Comparison of ENCODE assay signal across 15 cellular contexts in the genomic region with DNA sequence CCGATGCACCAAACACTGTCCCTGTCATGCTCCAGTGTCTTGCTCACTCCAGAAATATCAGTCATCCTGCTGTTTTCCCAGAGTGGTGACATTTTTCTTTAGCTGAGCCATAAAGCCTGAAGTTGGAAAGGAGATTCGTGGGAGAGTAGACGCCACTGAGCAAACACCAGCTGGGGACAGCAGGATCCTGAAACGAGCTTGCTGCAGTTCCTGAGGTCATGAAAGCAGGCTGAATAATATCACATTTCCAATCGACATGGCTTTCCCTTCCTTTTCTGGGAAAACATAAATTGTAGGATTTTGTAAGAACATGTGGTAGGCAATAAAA.
A peak's percentile ranks its signal among the peaks of the same experiment; 100 is the strongest.
DNase-seq lines count a peak whose midpoint lies in the region; ATAC-seq lines count a peak whose summit lies in the region.
"Had no signal": no experiment of that assay in that cellular context is flagged by ENCODE, and none has a peak within 500 bp of the region (broad histone marks: within the 10 kb centered on the region; RNA-seq: fewer than 3 reads in every experiment).

No MANE protein-coding gene starts in this region.

- H3K9ac ChIP-seq in skeletal muscle tissue (ENCODE audit: low read depth in 1 of 3, low read length in 3 of 3): no peak overlapping the region
- H3K9ac ChIP-seq: parathyroid adenoma had no signal

- H3K27me3 ChIP-seq in right cardiac atrium (ENCODE audit: control insufficient read depth, insufficient read depth): no peaks in the 10 kb centered on the region
- no peaks in the 10 kb centered on the region for H3K27me3 ChIP-seq in skeletal muscle tissue (ENCODE audit: control insufficient read depth in 3 of 3, insufficient read depth in 3 of 3, low read length in 3 of 3)

- no peaks in the 10 kb centered on the region for H3K36me3 ChIP-seq in skeletal muscle tissue (ENCODE audit: control insufficient read depth in 3 of 3, insufficient read depth in 3 of 3, low read length in 3 of 3)

- no peak overlapping the region for H3K27ac ChIP-seq in right cardiac atrium (ENCODE audit: low read length)
- H3K27ac ChIP-seq in skeletal muscle tissue (ENCODE audit: low read depth, low read length): peak overlapping the region; percentile 42
- H3K27ac ChIP-seq: parathyroid adenoma had no signal

- WGBS in right cardiac atrium: 23% methylated on average over 5 of the region's 5 CpGs

- H3K4me3 ChIP-seq in right cardiac atrium (ENCODE audit: low read length): no peak overlapping the region
- no peak overlapping the region for H3K4me3 ChIP-seq in skeletal muscle tissue (ENCODE audit: low read length in 3 of 3)
- H3K4me3 ChIP-seq: dorsolateral prefrontal cortex had no signal

- DNase-seq in NCI-H1092 (lab: John Stamatoyannopoulos, UW) (peak; percentile 16), NCI-H1092 treated with DMSO at 0.1 percent for 48 hours (lab: John Stamatoyannopoulos, UW) (no peak), SHP77 treated with DMSO at 0.1 percent for 48 hours (lab: John Stamatoyannopoulos, UW) (peak; percentile 27), right cardiac atrium (peak in 2 of 3 donors; percentile 17 to 42), middle frontal gyrus (ENCODE audit: extremely low spot score, low spot score) (no peak)
- DNase-seq: 8988T; activated CD4-positive, CD25-positive, alpha-beta regulatory T cell treated with anti-CD3 and anti-CD28 coated beads, Interleukin-2, amount 50 U/mL, for 72 hours; activated naive CD4-positive, alpha-beta T cell treated with Interleukin-2 at 50 U/mL for 16 hours; dorsolateral prefrontal cortex; NCI-H1105 had no signal

- intact Hi-C loops in right cardiac atrium (cut with DNase I): no loop called here

- H3K4me1 ChIP-seq in right cardiac atrium (ENCODE audit: control insufficient read depth, insufficient read depth, low read length) (no peaks in the 10 kb centered on the region), skeletal muscle tissue (ENCODE audit: control insufficient read depth in 3 of 3, insufficient read depth in 3 of 3, low read length in 3 of 3) (no peaks in the 10 kb centered on the region)
- H3K4me1 ChIP-seq: parathyroid adenoma had no signal

- no peaks in the 10 kb centered on the region for H3K9me3 ChIP-seq in right cardiac atrium (ENCODE audit: control insufficient read depth, low read length)
- no peaks in the 10 kb centered on the region for H3K9me3 ChIP-seq in skeletal muscle tissue (ENCODE audit: control insufficient read depth in 3 of 3, low read length in 3 of 3)

- peak; percentile 50 to 51 for ATAC-seq in right cardiac atrium
- no peak for ATAC-seq in HG02973 (IDR thresholded peaks at IDR 0.05; ENCODE audit: unreplicated experiment)
- ATAC-seq in GM19467 (IDR thresholded peaks at IDR 0.05; ENCODE audit: unreplicated experiment): no peak
- ATAC-seq: HCT116 had no signal

Comparison
In these comparisons a context has a peak if more than half of its experiments do, and no peak if none do; other contexts are left out.
1. DNase-seq: peak in NCI-H1092 (single experiment), SHP77 treated with DMSO at 0.1 percent for 48 hours (single experiment) and right cardiac atrium (2 of 3); none in NCI-H1092 treated with DMSO at 0.1 percent for 48 hours (single experiment) and middle frontal gyrus (single experiment).
2. ATAC-seq: peak in right cardiac atrium (2 of 2); none in HG02973 (single experiment) and GM19467 (single experiment).